In the genomic region with DNA sequence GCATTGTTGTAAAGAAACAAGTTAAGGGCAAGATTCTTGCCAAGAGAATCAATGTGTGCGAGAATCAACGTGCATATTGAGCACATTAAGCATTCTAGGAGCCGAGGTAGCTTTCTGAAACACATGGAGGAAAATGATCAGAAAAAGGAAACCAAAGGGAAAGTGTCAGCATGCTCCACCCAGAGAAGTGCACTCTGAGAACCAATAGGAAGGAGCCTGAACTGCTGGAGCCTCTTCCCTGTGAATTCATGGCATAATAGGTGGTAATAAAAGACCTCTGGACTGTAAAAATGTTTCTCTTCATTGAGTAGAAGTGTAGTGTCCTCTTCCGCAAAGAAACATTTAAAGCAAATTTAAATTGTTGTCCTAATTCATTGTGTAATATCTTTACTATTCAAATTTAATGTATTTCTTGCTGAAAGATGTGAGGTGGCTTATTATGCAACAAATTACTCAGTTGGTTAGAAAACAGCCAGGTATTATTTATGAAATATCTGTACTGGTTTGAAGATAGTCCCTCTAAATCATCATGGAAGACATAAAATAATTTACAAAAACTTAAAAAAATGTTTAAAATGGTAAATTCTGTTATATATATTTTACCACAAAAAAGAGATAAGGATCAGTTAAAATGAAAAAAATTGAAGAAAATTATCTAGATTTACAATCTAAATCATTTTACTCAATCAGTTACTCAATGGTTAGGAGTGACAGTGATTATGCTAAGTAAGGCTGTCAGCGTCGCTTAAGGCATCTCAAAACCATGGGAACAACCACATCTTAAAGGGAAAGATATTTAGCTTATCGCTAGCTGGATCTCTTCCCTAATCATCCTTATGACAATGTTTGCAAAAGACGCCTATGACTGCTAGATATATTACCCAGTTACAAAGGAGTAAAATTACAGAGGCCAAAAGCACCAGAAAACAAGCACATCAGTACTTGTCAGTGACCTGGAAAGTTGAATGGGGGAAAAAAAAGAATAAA, we compare ENCODE assay signal across 19 cellular contexts.
"Had no signal": no experiment of that assay in that cellular context is flagged by ENCODE, and none has a peak within 500 bp of the region (broad histone marks: within the 10 kb centered on the region; RNA-seq: fewer than 3 reads in every experiment).

No MANE protein-coding gene starts in this region.

- DNase-seq: effector memory CD8-positive, alpha-beta T cell; erythroblast; foreskin keratinocyte; immature natural killer cell; left ventricle myocardium inferior; mesenchymal stem cell; midbrain; naive B cell; psoas muscle; retina; right lobe of liver; stimulated activated CD4-positive, alpha-beta T cell treated with anti-CD3 and anti-CD28 coated beads, Interleukin-4, amount 100 ng/mL, for 1 hour; stimulated activated CD8-positive, alpha-beta memory T cell treated with anti-CD3 and anti-CD28 coated beads, Interleukin-4, amount 100 ng/mL, for 48 hours; stimulated activated naive CD8-positive, alpha-beta T cell treated with anti-CD3 and anti-CD28 coated beads, Interleukin-15, Interleukin-2, amounts not matched to agents 100 U/mL and 50 U/mL, for 24 hours; thyroid gland had no signal

- H3K9me3 ChIP-seq: left ventricle myocardium inferior, psoas muscle, right lobe of liver, suprapubic skin, thyroid gland had no signal

- FAIRE-seq: keratinocyte had no signal

- ATAC-seq: effector memory CD8-positive, alpha-beta T cell; foreskin keratinocyte; psoas muscle; right lobe of liver; stimulated activated effector memory CD8-positive, alpha-beta T cell treated with anti-CD3 and anti-CD28 coated beads, Interleukin-12 subunit alpha, Interleukin-12 subunit beta, amount 100 ng/mL, for 72 hours; stimulated activated naive CD8-positive, alpha-beta T cell treated with anti-CD3 and anti-CD28 coated beads, Interleukin-15, Interleukin-2, amounts not matched to agents 100 U/mL and 50 U/mL, for 24 hours had no signal

- H3K4me3 ChIP-seq: left ventricle myocardium inferior, lung, psoas muscle, right lobe of liver, suprapubic skin, thyroid gland had no signal

- H3K27me3 ChIP-seq: foreskin keratinocyte, right lobe of liver, suprapubic skin, thyroid gland had no signal

- H3K27ac ChIP-seq: foreskin keratinocyte, left ventricle myocardium inferior, psoas muscle, right lobe of liver, suprapubic skin, thyroid gland had no signal

- H3K4me1 ChIP-seq: left ventricle myocardium inferior, psoas muscle, right lobe of liver, suprapubic skin, thyroid gland had no signal
